ENCODE assay signal across 29 cellular contexts in the genomic region with DNA sequence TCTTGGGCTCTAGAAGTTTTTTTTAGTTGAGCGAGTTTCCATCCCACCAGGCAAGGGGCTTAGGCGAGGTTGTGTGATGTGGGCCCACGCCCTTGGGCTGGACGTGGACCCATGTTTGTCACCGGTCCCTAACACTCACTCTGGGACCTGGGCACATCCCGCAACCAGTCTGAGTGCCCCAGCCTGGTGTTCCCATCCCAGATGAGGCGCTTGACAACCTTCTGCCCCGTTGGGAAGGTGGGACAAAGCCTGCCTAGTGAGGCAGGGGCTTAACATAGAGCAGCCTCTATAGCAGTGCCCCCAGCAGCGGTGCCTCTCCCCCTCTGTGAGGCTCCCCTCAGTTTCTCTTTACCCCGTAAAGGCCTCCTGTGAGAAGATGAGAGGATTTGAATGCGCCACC. TPM values are rescaled to one million over a fixed set of nuclear protein-coding genes. Genes with fewer than 3 reads are reported as not detected.
DNase-seq lines count a peak whose midpoint lies in the region; ATAC-seq and TF ChIP-seq lines count a peak whose summit lies in the region.
"Had no signal": no experiment of that assay in that cellular context is flagged by ENCODE, and none has a peak within 500 bp of the region (broad histone marks: within the 10 kb centered on the region; RNA-seq: fewer than 3 reads in every experiment).

No MANE protein-coding gene starts in this region.

- H3K27me3 ChIP-seq in right cardiac atrium (ENCODE audit: control insufficient read depth, insufficient read depth) (no peaks in the 10 kb centered on the region), right atrium auricular region (no peaks in the 10 kb centered on the region)
- H3K27me3 ChIP-seq: heart right ventricle, upper lobe of right lung had no signal

- DNase-seq in right cardiac atrium (peak in 2 of 3 donors; percentile 9 to 15), right atrium auricular region (ENCODE audit: low spot score) (no peak), memory B cell (ENCODE audit: low spot score in 2 of 2) (no peak), ureter (ENCODE audit: low spot score) (no peak), NCI-H146 (lab: John Stamatoyannopoulos, UW) (no peak), globus pallidus (ENCODE audit: low spot score) (no peak)
- DNase-seq: 8988T; activated CD4-positive, alpha-beta T cell treated with anti-CD3 and anti-CD28 coated beads, Interleukin-2, amount 50 U/mL, for 1 hour; activated CD8-positive, alpha-beta memory T cell treated with anti-CD3 and anti-CD28 coated beads, Interleukin-2, amount 10 ng/mL, durations not matched to agents 7 days and 5 days; activated naive CD4-positive, alpha-beta T cell treated with anti-CD3 and anti-CD28 coated beads, Interleukin-2, amount 50 U/mL, for 16 hours; Caco-2; DMS79 treated with DMSO at 0.1 percent for 48 hours; erythroblast; heart right ventricle; left colon; NCI-H1092; NCI-H2081; NCI-H446; NCI-H82; OCI-M1; Right ventricle myocardium superior; T-helper 9 cell; upper lobe of right lung had no signal

- H3K4me3 ChIP-seq in right cardiac atrium (ENCODE audit: low read length) (no peak overlapping the region), right atrium auricular region (no peak overlapping the region)
- H3K4me3 ChIP-seq: HAP-1, heart right ventricle, upper lobe of right lung had no signal

- no peaks in the 10 kb centered on the region for H3K27me3 Mint-ChIP-seq in memory B cell
- H3K27me3 Mint-ChIP-seq: activated CD8-positive, alpha-beta memory T cell treated with anti-CD3 and anti-CD28 coated beads, Interleukin-2, amount 10 ng/mL, durations not matched to agents 7 days and 5 days; central memory CD8-positive, alpha-beta T cell had no signal

- peaks cover 4% of the 10 kb centered on the region for H3K36me3 Mint-ChIP-seq in memory B cell

- no peaks in the 10 kb centered on the region for H3K9me3 Mint-ChIP-seq in memory B cell
- H3K9me3 Mint-ChIP-seq: central memory CD8-positive, alpha-beta T cell; nephron; WTC11 had no signal

- H3K27ac ChIP-seq in right cardiac atrium (ENCODE audit: low read length) (no peak overlapping the region), right atrium auricular region (peak overlapping the region in 1 of 2 donors; percentile 38), angular gyrus (ENCODE audit: low read depth, low read length) (peak overlapping the region; percentile 2), temporal lobe (ENCODE audit: low read depth, low read length) (peak overlapping the region; percentile 14)
- H3K27ac ChIP-seq: upper lobe of right lung had no signal

- ATAC-seq in right cardiac atrium = no peak
- no peak for ATAC-seq in memory B cell (ENCODE audit: low read depth)
- ATAC-seq: activated CD8-positive, alpha-beta memory T cell treated with anti-CD3 and anti-CD28 coated beads, Interleukin-2, amount 10 ng/mL, durations not matched to agents 7 days and 5 days; heart right ventricle; left colon; upper lobe of right lung; WTC11 had no signal

- peak overlapping the region; percentile 68 for H3K27ac Mint-ChIP-seq in memory B cell
- H3K27ac Mint-ChIP-seq: activated CD8-positive, alpha-beta memory T cell treated with anti-CD3 and anti-CD28 coated beads, Interleukin-2, amount 10 ng/mL, durations not matched to agents 7 days and 5 days had no signal

- whole genome bisulfite sequencing in right cardiac atrium = 94% methylated on average over 11 of the region's 11 CpGs

- H3K4me3 Mint-ChIP-seq in memory B cell = no peak overlapping the region
- H3K4me3 Mint-ChIP-seq: activated CD8-positive, alpha-beta memory T cell treated with anti-CD3 and anti-CD28 coated beads, Interleukin-2, amount 10 ng/mL, durations not matched to agents 7 days and 5 days; central memory CD8-positive, alpha-beta T cell; nephron; WTC11 had no signal

- H3K36me3 ChIP-seq in right atrium auricular region = no peaks in the 10 kb centered on the region
- H3K36me3 ChIP-seq: upper lobe of right lung had no signal

- TF ChIP-seq CTCF in right atrium auricular region (IDR thresholded peaks at IDR 0.05) = no peak

- H3K9me3 ChIP-seq in right cardiac atrium (ENCODE audit: control insufficient read depth, low read length) (no peaks in the 10 kb centered on the region), right atrium auricular region (no peaks in the 10 kb centered on the region)
- H3K9me3 ChIP-seq: Caco-2, HAP-1, heart right ventricle, upper lobe of right lung had no signal

- H3K4me1 ChIP-seq in right cardiac atrium (ENCODE audit: control insufficient read depth, insufficient read depth, low read length) (peaks cover 3% of the 10 kb centered on the region), right atrium auricular region (peaks cover 0 to 31% of the 10 kb centered on the region in 2 donors)

- intact Hi-C loops in right cardiac atrium (cut with DNase I) = no loop called here

- peaks cover 54% of the 10 kb centered on the region for H3K4me1 Mint-ChIP-seq in memory B cell

RNA-seq across cellular contexts. Expression of a gene that starts 22.5 kb away (rescaled TPM):
- total RNA-seq in right cardiac atrium (10 to 100 TPM; 15.8 to 29.0 (median 21.3) TPM), right atrium auricular region (10 to 100 TPM in 1 of 2 donors, 1 to 10 TPM in 1; 7.7 to 19.2 TPM), temporal lobe (38.6 TPM), ureter (98.0 TPM)
- 9.0 TPM for polyA plus RNA-seq in right cardiac atrium

Comparison
In these comparisons a context has a peak if more than half of its experiments do, and no peak if none do; other contexts are left out.
1. DNase-seq: peak in right cardiac atrium (2 of 3); none in right atrium auricular region (single experiment), memory B cell (0 of 2), ureter (single experiment), NCI-H146 (single experiment) and globus pallidus (single experiment).